In the genomic region with DNA sequence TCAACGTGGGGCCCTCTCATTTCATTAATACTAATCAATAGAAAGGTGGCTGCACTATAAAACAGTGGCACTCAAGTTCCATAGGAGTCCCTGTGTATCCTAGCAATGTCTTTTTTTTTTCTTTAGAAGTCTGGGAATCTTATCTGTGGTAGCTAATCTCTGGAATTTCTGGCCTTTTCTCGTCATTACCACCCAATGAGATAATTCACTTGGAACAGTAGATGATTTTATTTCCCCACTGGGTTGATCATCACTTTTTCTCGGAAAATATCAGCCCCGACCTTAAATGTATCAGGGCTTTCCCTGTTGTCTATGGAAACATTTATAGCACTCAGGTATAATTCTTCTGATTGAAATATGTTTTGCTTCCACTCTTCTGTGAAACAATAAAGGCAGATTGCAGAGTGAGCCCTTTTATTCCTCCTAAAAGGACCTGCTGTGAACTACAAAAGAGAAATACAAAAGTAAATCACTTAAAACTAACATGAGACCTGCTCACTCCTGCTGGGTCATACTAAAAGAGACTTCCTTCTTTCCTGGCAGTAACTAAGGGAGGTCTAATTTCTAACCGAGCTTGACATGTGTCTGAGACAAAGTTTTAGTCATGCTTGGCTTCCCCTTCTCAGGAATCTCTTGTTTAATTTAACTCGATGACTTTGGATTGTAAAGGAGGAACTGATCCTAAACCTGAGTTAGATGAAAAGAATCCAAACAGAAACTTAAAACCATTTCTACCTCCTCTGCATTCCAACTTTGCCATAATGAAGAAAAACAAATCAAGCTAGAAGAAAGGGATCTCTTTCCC, we compare ENCODE assay signal across 16 cellular contexts.
DNase-seq lines count a peak whose midpoint lies in the region; ATAC-seq and TF ChIP-seq lines count a peak whose summit lies in the region.
"Had no signal": no experiment of that assay in that cellular context is flagged by ENCODE, and none has a peak within 500 bp of the region (broad histone marks: within the 10 kb centered on the region; RNA-seq: fewer than 3 reads in every experiment).

No MANE protein-coding gene starts in this region.

- peaks cover 8% of the 10 kb centered on the region for H3K9me3 Mint-ChIP-seq in activated naive CD4-positive, alpha-beta T cell treated with anti-CD3 and anti-CD28 coated beads, Interleukin-2, amount 10 ng/mL, durations not matched to agents 7 days and 5 days

- TF ChIP-seq CTCF in A673 (conservative IDR thresholded peaks at IDR 0.05; ENCODE audit: low read depth, low read length) (no peak), astrocyte of the cerebellum (IDR thresholded peaks at IDR 0.05; ENCODE audit: low read depth, low read length, missing control alignments) (no peak), right atrium auricular region (IDR thresholded peaks at IDR 0.05) (no peak)

- intact Hi-C loops in A673 (cut with micrococcal nuclease; ENCODE audit: unreplicated experiment), result no loop called here
- intact Hi-C loops in left ventricle myocardium superior (cut with micrococcal nuclease), result no loop called here

- H3K27ac ChIP-seq in A673 (ENCODE audit: low read depth, low read length, poor library complexity, severe bottlenecking) (no peak overlapping the region), right atrium auricular region (no peak overlapping the region)
- H3K27ac ChIP-seq: A549 had no signal

- CTCF ChIA-PET in A673 (lab: Charles Lee), result no interaction called here
- CTCF ChIA-PET in activated naive CD4-positive, alpha-beta T cell treated with anti-CD3 and anti-CD28 coated beads, Interleukin-2, amount 10 ng/mL, durations not matched to agents 7 days and 5 days (lab: Charles Lee), result no interaction called here

- H3K9me3 ChIP-seq in A673 (ENCODE audit: low read depth, low read length, poor library complexity, severe bottlenecking), result no peaks in the 10 kb centered on the region
- H3K9me3 ChIP-seq in MG63, result peaks cover 7% of the 10 kb centered on the region; the same call in 1 of the 2 replicates
- H3K9me3 ChIP-seq in right atrium auricular region, result no peaks in the 10 kb centered on the region
- H3K9me3 ChIP-seq: A549, heart right ventricle had no signal

- no peak overlapping the region for H3K4me3 Mint-ChIP-seq in activated naive CD4-positive, alpha-beta T cell treated with anti-CD3 and anti-CD28 coated beads, Interleukin-2, amount 10 ng/mL, durations not matched to agents 7 days and 5 days
- H3K4me3 Mint-ChIP-seq: activated CD4-positive, alpha-beta memory T cell treated with anti-CD3 and anti-CD28 coated beads for 36 hours; activated naive CD4-positive, alpha-beta T cell treated with anti-CD3 and anti-CD28 coated beads, Interleukin-2, amount 50 U/mL, for 24 hours had no signal

- no peak overlapping the region for H3K4me3 ChIP-seq in A673 (ENCODE audit: low read depth, low read length, poor library complexity, severe bottlenecking)
- H3K4me3 ChIP-seq in MG63, result no peak overlapping the region
- no peak overlapping the region for H3K4me3 ChIP-seq in astrocyte of the cerebellum (ENCODE audit: low read depth, low read length)
- H3K4me3 ChIP-seq in right atrium auricular region, result no peak overlapping the region
- H3K4me3 ChIP-seq: A549, heart right ventricle had no signal

- BruUV-seq in A673 (replicated peaks; lab: Mats Ljungman, UMichigan), result no TSS peak

- in situ Hi-C loops in astrocyte of the cerebellum (cut with HindIII; ENCODE audit: low sequenced_read_pairs), result no loop called here

- H3K4me1 Mint-ChIP-seq in activated naive CD4-positive, alpha-beta T cell treated with anti-CD3 and anti-CD28 coated beads, Interleukin-2, amount 10 ng/mL, durations not matched to agents 7 days and 5 days, result no peaks in the 10 kb centered on the region
- H3K4me1 Mint-ChIP-seq: activated naive CD4-positive, alpha-beta T cell treated with anti-CD3 and anti-CD28 coated beads, Interleukin-2, amount 50 U/mL, for 24 hours had no signal

- DNase-seq in A673 (ENCODE audit: low spot score) (peak; percentile 82), MG63 (peak; percentile 28), astrocyte of the cerebellum (ENCODE audit: low read depth) (peak; percentile 87), iris pigment epithelial cell (ENCODE audit: low read depth) (peak; percentile 53), right atrium auricular region (ENCODE audit: low spot score) (no peak), left ventricle myocardium superior (no peak)
- DNase-seq in activated naive CD4-positive, alpha-beta T cell treated with anti-CD3 and anti-CD28 coated beads, Interleukin-2, amount 10 ng/mL, durations not matched to agents 7 days and 5 days, result no peak
- DNase-seq: activated CD4-positive, alpha-beta memory T cell treated with anti-CD3 and anti-CD28 coated beads for 36 hours; effector CD8-positive, alpha-beta T cell; heart right ventricle; Karpas-422; stimulated activated CD8-positive, alpha-beta memory T cell treated with anti-CD3 and anti-CD28 coated beads, Interleukin-4, amount 100 ng/mL, for 48 hours; SW 1271 had no signal

- no peaks in the 10 kb centered on the region for H3K36me3 Mint-ChIP-seq in activated naive CD4-positive, alpha-beta T cell treated with anti-CD3 and anti-CD28 coated beads, Interleukin-2, amount 10 ng/mL, durations not matched to agents 7 days and 5 days
- H3K36me3 Mint-ChIP-seq: activated CD4-positive, alpha-beta memory T cell treated with anti-CD3 and anti-CD28 coated beads for 36 hours; activated naive CD4-positive, alpha-beta T cell treated with anti-CD3 and anti-CD28 coated beads, Interleukin-2, amount 50 U/mL, for 24 hours had no signal

- H3K4me1 ChIP-seq in A673 (ENCODE audit: insufficient read depth, low read length, poor library complexity, severe bottlenecking) (peaks cover 12% of the 10 kb centered on the region), right atrium auricular region (no peaks in the 10 kb centered on the region)
- H3K4me1 ChIP-seq: A549, heart right ventricle had no signal

- H3K27ac Mint-ChIP-seq in activated naive CD4-positive, alpha-beta T cell treated with anti-CD3 and anti-CD28 coated beads, Interleukin-2, amount 10 ng/mL, durations not matched to agents 7 days and 5 days, result no peak overlapping the region
- H3K27ac Mint-ChIP-seq: activated CD4-positive, alpha-beta memory T cell treated with anti-CD3 and anti-CD28 coated beads for 36 hours; activated naive CD4-positive, alpha-beta T cell treated with anti-CD3 and anti-CD28 coated beads, Interleukin-2, amount 50 U/mL, for 24 hours had no signal

- H3K36me3 ChIP-seq in A673 (ENCODE audit: insufficient read depth, low read length, poor library complexity, severe bottlenecking) (no peaks in the 10 kb centered on the region), MG63 (peaks cover 5% of the 10 kb centered on the region; the same call in 1 of the 2 replicates), right atrium auricular region (no peaks in the 10 kb centered on the region)
- H3K36me3 ChIP-seq: heart right ventricle had no signal

- H3K27me3 ChIP-seq in A673 (replicated peaks; ENCODE audit: insufficient read depth, low read depth, low read length, poor library complexity), result no peaks in the 10 kb centered on the region
- H3K27me3 ChIP-seq in MG63, result no peaks in the 10 kb centered on the region
- H3K27me3 ChIP-seq in right atrium auricular region, result no peaks in the 10 kb centered on the region
- H3K27me3 ChIP-seq: heart right ventricle had no signal

- H3K27me3 Mint-ChIP-seq in activated naive CD4-positive, alpha-beta T cell treated with anti-CD3 and anti-CD28 coated beads, Interleukin-2, amount 10 ng/mL, durations not matched to agents 7 days and 5 days, result no peaks in the 10 kb centered on the region
- H3K27me3 Mint-ChIP-seq: activated CD4-positive, alpha-beta memory T cell treated with anti-CD3 and anti-CD28 coated beads for 36 hours; activated naive CD4-positive, alpha-beta T cell treated with anti-CD3 and anti-CD28 coated beads, Interleukin-2, amount 50 U/mL, for 24 hours had no signal

- POLR2A ChIA-PET in A673 (lab: Charles Lee; ENCODE audit: low non-redundant PET), result no interaction called here

- ATAC-seq in GM21390 (IDR thresholded peaks at IDR 0.05; ENCODE audit: unreplicated experiment) (no peak), left ventricle myocardium superior (no peak)
- ATAC-seq: A549, heart right ventricle had no signal

Comparison
In these comparisons a context has a peak if more than half of its experiments do, and no peak if none do; other contexts are left out.
1. DNase-seq: peak in A673 (single experiment), MG63 (single experiment), astrocyte of the cerebellum (single experiment) and iris pigment epithelial cell (single experiment); none in activated naive CD4-positive, alpha-beta T cell treated with anti-CD3 and anti-CD28 coated beads, Interleukin-2, amount 10 ng/mL, durations not matched to agents 7 days and 5 days (single experiment), right atrium auricular region (single experiment) and left ventricle myocardium superior (single experiment).